In the genomic region with DNA sequence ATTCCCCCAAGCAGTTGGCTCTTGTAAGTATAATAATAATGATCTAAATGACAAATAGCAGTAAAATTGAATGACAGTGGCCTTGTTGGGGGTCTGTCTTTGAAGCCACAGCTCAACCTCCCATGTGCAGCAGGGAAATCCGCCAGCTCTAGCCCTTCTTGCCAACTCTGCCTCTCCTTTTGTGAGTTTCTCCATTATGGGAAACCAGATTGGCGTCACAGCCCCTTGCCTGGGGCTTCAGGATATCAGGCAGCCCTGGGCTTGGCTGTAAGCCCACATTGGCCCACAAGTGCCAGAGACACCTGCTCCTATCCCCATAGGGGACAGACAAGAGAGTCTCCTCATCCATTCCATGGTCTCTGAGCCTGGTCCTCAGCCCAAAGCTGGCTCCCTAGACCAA, we compare ENCODE assay signal across 19 cellular contexts.
A peak's percentile ranks its signal among the peaks of the same experiment; 100 is the strongest.
DNase-seq lines count a peak whose midpoint lies in the region; ATAC-seq and TF ChIP-seq lines count a peak whose summit lies in the region.
"Had no signal": no experiment of that assay in that cellular context is flagged by ENCODE, and none has a peak within 500 bp of the region (broad histone marks: within the 10 kb centered on the region; RNA-seq: fewer than 3 reads in every experiment).

No MANE protein-coding gene starts in this region.

- H3K27me3 Mint-ChIP-seq in activated naive CD4-positive, alpha-beta T cell treated with anti-CD3 and anti-CD28 coated beads, Interleukin-2, amount 10 ng/mL, durations not matched to agents 7 days and 5 days = no peaks in the 10 kb centered on the region
- H3K27me3 Mint-ChIP-seq in activated CD4-positive, alpha-beta T cell treated with anti-CD3 and anti-CD28 coated beads for 36 hours = no peaks in the 10 kb centered on the region
- H3K27me3 Mint-ChIP-seq: activated CD4-positive, alpha-beta memory T cell treated with anti-CD3 and anti-CD28 coated beads, Interleukin-2, amount 10 ng/mL, durations not matched to agents 7 days and 5 days; naive B cell had no signal

- no peak for ATAC-seq in RWPE2 (ENCODE audit: low read depth)
- no peak for ATAC-seq in HG02571 (IDR thresholded peaks at IDR 0.05; ENCODE audit: unreplicated experiment)
- no peak for ATAC-seq in activated CD4-positive, alpha-beta T cell treated with anti-CD3 and anti-CD28 coated beads for 36 hours

- CTCF ChIA-PET in activated naive CD4-positive, alpha-beta T cell treated with anti-CD3 and anti-CD28 coated beads, Interleukin-2, amount 10 ng/mL, durations not matched to agents 7 days and 5 days (lab: Charles Lee) = no interaction called here
- CTCF ChIA-PET in PC-9 (lab: Charles Lee) = no interaction called here
- CTCF ChIA-PET in activated CD4-positive, alpha-beta T cell treated with anti-CD3 and anti-CD28 coated beads for 36 hours (lab: Charles Lee) = interaction anchor here (1.0 kb wide), 1 partner anchor 12 kb away, joined by 3 read pairs; no protein-coding TSS in a partner anchor

- BruUV-seq in PC-9 (replicated peaks; lab: Mats Ljungman, UMichigan) = no TSS peak

- no peak overlapping the region for H3K4me3 Mint-ChIP-seq in activated naive CD4-positive, alpha-beta T cell treated with anti-CD3 and anti-CD28 coated beads, Interleukin-2, amount 10 ng/mL, durations not matched to agents 7 days and 5 days
- H3K4me3 Mint-ChIP-seq in activated CD4-positive, alpha-beta T cell treated with anti-CD3 and anti-CD28 coated beads for 36 hours = no peak overlapping the region
- H3K4me3 Mint-ChIP-seq: activated CD4-positive, alpha-beta memory T cell treated with anti-CD3 and anti-CD28 coated beads, Interleukin-2, amount 10 ng/mL, durations not matched to agents 7 days and 5 days; naive B cell had no signal

- no peaks in the 10 kb centered on the region for H3K79me2 ChIP-seq in PC-9 (ENCODE audit: low read depth)

- H4K20me1 ChIP-seq in PC-9 (ENCODE audit: insufficient read depth) = no peaks in the 10 kb centered on the region

- peak overlapping the region; percentile 37 for H3K27ac Mint-ChIP-seq in activated naive CD4-positive, alpha-beta T cell treated with anti-CD3 and anti-CD28 coated beads, Interleukin-2, amount 10 ng/mL, durations not matched to agents 7 days and 5 days
- no peak overlapping the region for H3K27ac Mint-ChIP-seq in activated CD4-positive, alpha-beta T cell treated with anti-CD3 and anti-CD28 coated beads for 36 hours
- H3K27ac Mint-ChIP-seq: activated CD4-positive, alpha-beta memory T cell treated with anti-CD3 and anti-CD28 coated beads, Interleukin-2, amount 10 ng/mL, durations not matched to agents 7 days and 5 days; naive B cell had no signal

- no peak for TF ChIP-seq CTCF in RWPE2 (IDR thresholded peaks at IDR 0.05; ENCODE audit: poor library complexity, severe bottlenecking)
- no peak for TF ChIP-seq CTCF in PC-9 (conservative IDR thresholded peaks at IDR 0.05)

- H3K4me3 ChIP-seq in RWPE2 (ENCODE audit: severe bottlenecking) (no peak overlapping the region), PC-9 (no peak overlapping the region)
- H3K4me3 ChIP-seq: smooth muscle cell, suprapubic skin had no signal

- no peaks in the 10 kb centered on the region for H3K9me3 ChIP-seq in RWPE2 (ENCODE audit: severe bottlenecking)
- no peaks in the 10 kb centered on the region for H3K9me3 ChIP-seq in PC-9 (ENCODE audit: insufficient read depth, low read depth)
- H3K9me3 ChIP-seq: suprapubic skin had no signal

- POLR2A ChIA-PET in PC-9 (lab: Charles Lee; ENCODE audit: unreplicated experiment) = no interaction called here
- POLR2A ChIA-PET in activated CD4-positive, alpha-beta T cell treated with anti-CD3 and anti-CD28 coated beads for 36 hours (lab: Charles Lee) = no interaction called here

- H3K4me1 ChIP-seq in RWPE2 (ENCODE audit: insufficient read depth, poor library complexity, severe bottlenecking) = no peaks in the 10 kb centered on the region
- H3K4me1 ChIP-seq in PC-9 (replicated peaks; ENCODE audit: insufficient read depth) = no peaks in the 10 kb centered on the region
- H3K4me1 ChIP-seq: suprapubic skin had no signal

- H3K9me2 ChIP-seq in PC-9 (ENCODE audit: insufficient read depth) = no peaks in the 10 kb centered on the region

- H3F3A ChIP-seq in PC-9 (ENCODE audit: insufficient read depth, low read depth) = no peaks in the 10 kb centered on the region

- H3K9me3 Mint-ChIP-seq in activated naive CD4-positive, alpha-beta T cell treated with anti-CD3 and anti-CD28 coated beads, Interleukin-2, amount 10 ng/mL, durations not matched to agents 7 days and 5 days = no peaks in the 10 kb centered on the region
- H3K9me3 Mint-ChIP-seq in activated CD4-positive, alpha-beta T cell treated with anti-CD3 and anti-CD28 coated beads for 36 hours (ENCODE audit: low read depth) = no peaks in the 10 kb centered on the region
- H3K9me3 Mint-ChIP-seq: activated CD4-positive, alpha-beta memory T cell treated with anti-CD3 and anti-CD28 coated beads, Interleukin-2, amount 10 ng/mL, durations not matched to agents 7 days and 5 days had no signal

- no peak overlapping the region for H3K27ac ChIP-seq in RWPE2 (ENCODE audit: poor library complexity, severe bottlenecking)
- H3K27ac ChIP-seq in PC-9 = no peak overlapping the region
- H3K27ac ChIP-seq: RWPE1, suprapubic skin had no signal

- H3K27me3 ChIP-seq in RWPE2 (ENCODE audit: insufficient read depth, poor library complexity, severe bottlenecking) (no peaks in the 10 kb centered on the region), PC-9 (ENCODE audit: insufficient read depth, low read depth) (no peaks in the 10 kb centered on the region)
- H3K27me3 ChIP-seq: suprapubic skin had no signal

- intact Hi-C loops in PC-9 (cut with micrococcal nuclease; ENCODE audit: unreplicated experiment) = no loop called here
- intact Hi-C loops in activated CD4-positive, alpha-beta T cell treated with anti-CD3 and anti-CD28 coated beads for 36 hours (cut with DNase I, micrococcal nuclease) = no loop called here

- no peak for DNase-seq in activated naive CD4-positive, alpha-beta T cell treated with anti-CD3 and anti-CD28 coated beads, Interleukin-2, amount 10 ng/mL, durations not matched to agents 7 days and 5 days
- no peak for DNase-seq in activated naive CD4-positive, alpha-beta T cell (lab: John Stamatoyannopoulos, UW)
- peak; percentile 96 for DNase-seq in NCI-H2081 treated with DMSO at 0.1 percent for 48 hours (lab: John Stamatoyannopoulos, UW)
- peak; percentile 19 for DNase-seq in RWPE2 (ENCODE audit: low spot score)
- DNase-seq in pons (ENCODE audit: low spot score) = peak; percentile 25
- DNase-seq in PC-9 = no peak
- DNase-seq in activated CD4-positive, alpha-beta T cell treated with anti-CD3 and anti-CD28 coated beads for 36 hours = no peak
- DNase-seq: activated CD4-positive, alpha-beta memory T cell treated with anti-CD3 and anti-CD28 coated beads, Interleukin-2, amount 10 ng/mL, durations not matched to agents 7 days and 5 days; central memory CD4-positive, alpha-beta T cell; effector memory CD4-positive, alpha-beta T cell; EL; KBM-7; naive B cell; stimulated activated CD4-positive, alpha-beta T cell treated with anti-CD3 and anti-CD28 coated beads, Interleukin-4, amount 100 ng/mL, for 4 hours; stimulated activated CD8-positive, alpha-beta memory T cell treated with anti-CD3 and anti-CD28 coated beads, Interleukin-4, amount 100 ng/mL, for 48 hours had no signal

- H3K36me3 Mint-ChIP-seq in activated naive CD4-positive, alpha-beta T cell treated with anti-CD3 and anti-CD28 coated beads, Interleukin-2, amount 10 ng/mL, durations not matched to agents 7 days and 5 days = peaks cover 35% of the 10 kb centered on the region
- H3K36me3 Mint-ChIP-seq in activated CD4-positive, alpha-beta T cell treated with anti-CD3 and anti-CD28 coated beads for 36 hours (ENCODE audit: low read depth) = peaks cover 25% of the 10 kb centered on the region
- H3K36me3 Mint-ChIP-seq: naive B cell had no signal

- H2AFZ ChIP-seq in PC-9 = no peak overlapping the region

- no peak overlapping the region for H3K4me2 ChIP-seq in PC-9
- H3K4me2 ChIP-seq: smooth muscle cell had no signal

- H3K4me1 Mint-ChIP-seq in activated naive CD4-positive, alpha-beta T cell treated with anti-CD3 and anti-CD28 coated beads, Interleukin-2, amount 10 ng/mL, durations not matched to agents 7 days and 5 days = peaks cover 6% of the 10 kb centered on the region
- peaks cover 7% of the 10 kb centered on the region for H3K4me1 Mint-ChIP-seq in activated CD4-positive, alpha-beta T cell treated with anti-CD3 and anti-CD28 coated beads for 36 hours
- H3K4me1 Mint-ChIP-seq: naive B cell had no signal

- H3K36me3 ChIP-seq in RWPE2 (ENCODE audit: low read depth) = no peaks in the 10 kb centered on the region
- H3K36me3 ChIP-seq in PC-9 (ENCODE audit: low read depth) = no peaks in the 10 kb centered on the region
- H3K36me3 ChIP-seq: suprapubic skin had no signal

Comparison
In these comparisons a context has a peak if more than half of its experiments do, and no peak if none do; other contexts are left out.
1. DNase-seq: peak in NCI-H2081 treated with DMSO at 0.1 percent for 48 hours (single experiment), RWPE2 (single experiment) and pons (single experiment); none in activated naive CD4-positive, alpha-beta T cell treated with anti-CD3 and anti-CD28 coated beads, Interleukin-2, amount 10 ng/mL, durations not matched to agents 7 days and 5 days (single experiment), activated naive CD4-positive, alpha-beta T cell (0 of 4), PC-9 (0 of 2) and activated CD4-positive, alpha-beta T cell treated with anti-CD3 and anti-CD28 coated beads for 36 hours (single experiment).